Comparison of ENCODE assay signal across 10 cellular contexts in genomic region chr5:74895906-74896305, GRCh38. TPM values are rescaled to one million over a fixed set of nuclear protein-coding genes. Genes with fewer than 3 reads are reported as not detected.
DNase-seq lines count a peak whose midpoint lies in the region; ATAC-seq, FAIRE-seq and TF ChIP-seq lines count a peak whose summit lies in the region.
"Had no signal": no experiment of that assay in that cellular context is flagged by ENCODE, and none has a peak within 500 bp of the region (broad histone marks: within the 10 kb centered on the region; RNA-seq: fewer than 3 reads in every experiment).

No MANE protein-coding gene starts in this region.

- H3K27me3 ChIP-seq in body of pancreas: no peaks in the 10 kb centered on the region
- no peaks in the 10 kb centered on the region for H3K27me3 ChIP-seq in thoracic aorta (replicated peaks; ENCODE audit: insufficient read depth)
- no peaks in the 10 kb centered on the region for H3K27me3 ChIP-seq in CD8-positive, alpha-beta memory T cell (ENCODE audit: insufficient read depth, low read length, poor library complexity, severe bottlenecking)
- H3K27me3 ChIP-seq: gastroesophageal sphincter had no signal

- DNase-seq in HS-5 (ENCODE audit: low read depth) (peak; percentile 19), body of pancreas (peak; percentile 84 to 94 (median 92)), iPS-NIHi11 (ENCODE audit: low spot score) (peak; percentile 42), thoracic aorta (ENCODE audit: low spot score) (peak; percentile 6), GM12892 (ENCODE audit: insufficient read length) (no peak)
- no peak for DNase-seq in CD8-positive, alpha-beta memory T cell
- DNase-seq: activated CD8-positive, alpha-beta memory T cell treated with anti-CD3 and anti-CD28 coated beads, Interleukin-2, amount 10 ng/mL, durations not matched to agents 7 days and 5 days had no signal

- POLR2A ChIA-PET in CD8-positive, alpha-beta memory T cell (lab: Charles Lee): no interaction called here

- H3K27me3 Mint-ChIP-seq in CD8-positive, alpha-beta memory T cell: peaks cover 3 to 18% of the 10 kb centered on the region in 2 donors

- H3K9me3 Mint-ChIP-seq in CD8-positive, alpha-beta memory T cell: peaks cover 0 to 5% (median 1%) of the 10 kb centered on the region in 5 donors

- H3K36me3 Mint-ChIP-seq in CD8-positive, alpha-beta memory T cell: peaks cover 0 to 4% (median 3%) of the 10 kb centered on the region in 3 donors
- H3K36me3 Mint-ChIP-seq: activated CD8-positive, alpha-beta memory T cell treated with anti-CD3 and anti-CD28 coated beads, Interleukin-2, amount 10 ng/mL, durations not matched to agents 7 days and 5 days had no signal

- H3K9me3 ChIP-seq in body of pancreas (no peaks in the 10 kb centered on the region), thoracic aorta (no peaks in the 10 kb centered on the region)
- H3K9me3 ChIP-seq in CD8-positive, alpha-beta memory T cell (ENCODE audit: low read length): no peaks in the 10 kb centered on the region

- H3K27ac ChIP-seq in body of pancreas (peak overlapping the region; percentile 4 to 47 (median 34)), thoracic aorta (no peak overlapping the region)
- no peak overlapping the region for H3K27ac ChIP-seq in CD8-positive, alpha-beta memory T cell (ENCODE audit: low read depth, low read length)
- H3K27ac ChIP-seq: gastroesophageal sphincter had no signal

- TF ChIP-seq POLR2A in body of pancreas (IDR thresholded peaks at IDR 0.05) (no peak), GM12892 (IDR thresholded peaks at IDR 0.05; ENCODE audit: low read depth, low read length) (no peak)

- H3K4me1 Mint-ChIP-seq in CD8-positive, alpha-beta memory T cell: no peaks in the 10 kb centered on the region
- H3K4me1 Mint-ChIP-seq: activated CD8-positive, alpha-beta memory T cell treated with anti-CD3 and anti-CD28 coated beads, Interleukin-2, amount 10 ng/mL, durations not matched to agents 7 days and 5 days had no signal

- H3K36me3 ChIP-seq in body of pancreas (replicated peaks in 1 of 2; ENCODE audit: insufficient read depth in 1 of 2, low read depth in 2 of 2): no peaks in the 10 kb centered on the region
- no peaks in the 10 kb centered on the region for H3K36me3 ChIP-seq in thoracic aorta
- H3K36me3 ChIP-seq in CD8-positive, alpha-beta memory T cell (ENCODE audit: insufficient read depth, low read length): no peaks in the 10 kb centered on the region
- H3K36me3 ChIP-seq: gastroesophageal sphincter had no signal

- no peak overlapping the region for H3K4me3 Mint-ChIP-seq in CD8-positive, alpha-beta memory T cell
- H3K4me3 Mint-ChIP-seq: activated CD8-positive, alpha-beta memory T cell treated with anti-CD3 and anti-CD28 coated beads, Interleukin-2, amount 10 ng/mL, durations not matched to agents 7 days and 5 days had no signal

- H3K4me1 ChIP-seq in body of pancreas (no peaks in the 10 kb centered on the region), thoracic aorta (ENCODE audit: control insufficient read depth in 1 of 2, low read depth in 2 of 2) (peaks cover 0 to 10% of the 10 kb centered on the region in 2 donors)
- H3K4me1 ChIP-seq in CD8-positive, alpha-beta memory T cell (ENCODE audit: insufficient read depth, low read length): no peaks in the 10 kb centered on the region

- 47% methylated on average over 5 of the region's 5 CpGs for WGBS in body of pancreas, 2 donors

- H3K27ac Mint-ChIP-seq in CD8-positive, alpha-beta memory T cell: no peak overlapping the region
- H3K27ac Mint-ChIP-seq: activated CD8-positive, alpha-beta memory T cell treated with anti-CD3 and anti-CD28 coated beads, Interleukin-2, amount 10 ng/mL, durations not matched to agents 7 days and 5 days had no signal

- FAIRE-seq in GM12892 (lab: Jason Lieb, UNC): no peak

- ATAC-seq in body of pancreas: peak; percentile 95
- ATAC-seq in thoracic aorta (ENCODE audit: insufficient number of reproducible peaks, low FRiP score, low read depth): peak; percentile 65
- no peak for ATAC-seq in HG03378 (IDR thresholded peaks at IDR 0.05; ENCODE audit: unreplicated experiment)
- no peak for ATAC-seq in GM18520 (IDR thresholded peaks at IDR 0.05; ENCODE audit: unreplicated experiment)
- ATAC-seq: activated CD8-positive, alpha-beta memory T cell treated with anti-CD3 and anti-CD28 coated beads, Interleukin-2, amount 10 ng/mL, durations not matched to agents 7 days and 5 days; gastroesophageal sphincter had no signal

- TF ChIP-seq CTCF in body of pancreas (IDR thresholded peaks at IDR 0.05) (peak in 1 of 7 experiments; percentile 6), thoracic aorta (IDR thresholded peaks at IDR 0.05) (no peak)

- intact Hi-C loops in body of pancreas (cut with DNase I): no loop called here

- no peak overlapping the region for H3K4me3 ChIP-seq in body of pancreas
- no peak overlapping the region for H3K4me3 ChIP-seq in thoracic aorta
- H3K4me3 ChIP-seq in CD8-positive, alpha-beta memory T cell (ENCODE audit: low read length): no peak overlapping the region
- H3K4me3 ChIP-seq: gastroesophageal sphincter had no signal

- CTCF ChIA-PET in CD8-positive, alpha-beta memory T cell (lab: Charles Lee): no interaction called here

RNA-seq across cellular contexts. Expression of gene FAM169A, which starts 29.7 kb away (rescaled TPM):
- 1 to 10 TPM; 2.0 to 2.9 TPM for total RNA-seq in body of pancreas
- total RNA-seq in thoracic aorta: 1 to 10 TPM; 1.1 to 2.2 TPM
- 1 to 10 TPM; 8.4 to 8.6 TPM for total RNA-seq in CD8-positive, alpha-beta memory T cell
- 9.2 TPM for polyA plus RNA-seq in CD8-positive, alpha-beta memory T cell
- polyA plus RNA-seq in GM12892 (2012; ENCODE audit: missing spikeins): 0.74 TPM

Comparison
In these comparisons a context has a peak if more than half of its experiments do, and no peak if none do; other contexts are left out.
1. DNase-seq: peak in HS-5 (single experiment), body of pancreas (4 of 4), iPS-NIHi11 (single experiment) and thoracic aorta (single experiment); none in CD8-positive, alpha-beta memory T cell (0 of 5) and GM12892 (single experiment).
2. ATAC-seq: peak in body of pancreas (single experiment) and thoracic aorta (single experiment); none in HG03378 (single experiment) and GM18520 (single experiment).
3. H3K27ac ChIP-seq: peak in body of pancreas (4 of 4); none in thoracic aorta (0 of 2) and CD8-positive, alpha-beta memory T cell (single experiment).